8 cellular contexts compared by ENCODE assay signal in the genomic region with DNA sequence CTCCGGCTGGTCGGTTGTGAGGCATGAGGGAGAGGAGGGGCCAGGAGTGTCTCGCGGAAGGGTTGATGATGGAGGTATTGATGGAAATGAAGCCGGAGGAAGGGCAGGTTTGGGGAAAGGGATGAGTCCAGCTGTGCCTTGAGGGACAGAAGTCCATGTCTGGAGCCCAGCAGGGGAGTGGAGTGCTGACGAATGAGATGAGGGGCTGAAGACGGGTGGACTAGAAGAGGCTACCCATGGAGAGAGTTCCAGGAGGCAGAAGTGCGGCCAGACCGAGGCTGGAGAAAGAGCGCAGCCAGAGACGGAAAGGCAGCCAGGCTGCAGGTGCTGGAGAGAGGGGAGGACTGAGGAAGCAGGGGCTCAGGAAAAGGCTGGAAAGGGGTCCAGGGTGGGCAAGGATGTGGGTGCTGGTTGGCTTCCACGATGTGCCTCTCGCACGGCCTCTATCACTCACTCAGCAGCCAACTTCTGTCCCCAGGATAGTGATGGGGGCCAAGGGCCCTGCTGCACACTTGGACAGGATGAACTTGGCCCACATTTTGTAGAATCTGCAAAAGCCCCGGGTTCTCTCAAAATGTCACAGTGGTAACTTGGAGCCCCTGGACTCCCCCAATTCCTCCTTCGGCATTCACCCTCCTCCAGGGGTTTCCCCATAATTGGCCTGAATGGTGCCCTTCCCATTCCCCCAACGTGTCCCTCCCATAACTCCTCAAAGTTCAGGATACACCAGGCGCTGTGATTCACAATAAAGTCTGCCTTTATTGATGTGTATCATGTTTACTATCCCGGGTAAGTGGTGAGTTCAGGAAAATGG. TPM values are rescaled to one million over a fixed set of nuclear protein-coding genes. Genes with fewer than 3 reads are reported as not detected.
DNase-seq lines count a peak whose midpoint lies in the region; ATAC-seq, FAIRE-seq and TF ChIP-seq lines count a peak whose summit lies in the region.

No MANE protein-coding gene starts in this region.

- no peaks in the 10 kb centered on the region for H3K27me3 ChIP-seq in ACC112 (ENCODE audit: insufficient read depth, low read length)
- H3K27me3 ChIP-seq in mammary epithelial cell (ENCODE audit: insufficient read depth, low read length) = no peaks in the 10 kb centered on the region

- H3K36me3 Mint-ChIP-seq in mesothelial cell of epicardium = peaks cover 7% of the 10 kb centered on the region

- H2AFZ ChIP-seq in ACC112 (ENCODE audit: low read length, unreplicated experiment) = peak overlapping the region; percentile 95
- H2AFZ ChIP-seq in mammary epithelial cell (ENCODE audit: low read depth, low read length) = peak overlapping the region; percentile 91

- peak overlapping the region; percentile 95 for H3K27ac Mint-ChIP-seq in mesothelial cell of epicardium

- intact Hi-C loops in mammary epithelial cell (cut with micrococcal nuclease) = loop anchor here (1.0 kb wide), 1 partner anchor 18 kb away; no protein-coding TSS in a partner anchor

- H3K36me3 ChIP-seq in ACC112 (ENCODE audit: insufficient read depth, low read length) (peaks cover 11% of the 10 kb centered on the region), mammary epithelial cell (ENCODE audit: insufficient read depth, low read length) (peaks cover 6% of the 10 kb centered on the region)

- no peaks in the 10 kb centered on the region for H3K9me3 ChIP-seq in mammary epithelial cell (replicated peaks; ENCODE audit: insufficient read depth, low read length)

- H3K4me1 ChIP-seq in ACC112 (ENCODE audit: control insufficient read depth, insufficient read depth, low read length, unreplicated experiment) = peaks cover 11% of the 10 kb centered on the region
- peaks cover 20% of the 10 kb centered on the region for H3K4me1 ChIP-seq in mammary epithelial cell (ENCODE audit: insufficient read depth, low read length)

- peaks cover 40% of the 10 kb centered on the region for H3K79me2 ChIP-seq in ACC112 (ENCODE audit: control insufficient read depth, insufficient read depth, low read length, unreplicated experiment)
- H3K79me2 ChIP-seq in mammary epithelial cell (ENCODE audit: insufficient read depth, low read length) = peaks cover 45% of the 10 kb centered on the region

- CTCF ChIA-PET in mammary epithelial cell (lab: Charles Lee; ENCODE audit: low non-redundant PET) = interaction anchor here (0.6 kb wide), 2 partner anchors 102 to 189 kb away, joined by 3 to 7 read pairs; no protein-coding TSS in a partner anchor

- no peaks in the 10 kb centered on the region for H4K20me1 ChIP-seq in mammary epithelial cell (ENCODE audit: insufficient read depth, low read length)

- no peaks in the 10 kb centered on the region for H3K9me3 Mint-ChIP-seq in mesothelial cell of epicardium

- dilution Hi-C loops in mammary epithelial cell (cut with HindIII; ENCODE audit: low sequenced_read_pairs) = no loop called here

- BruUV-seq in mammary epithelial cell (replicated peaks; lab: Mats Ljungman, UMichigan) = TSS peak; percentile 25

- H3K4me2 ChIP-seq in mammary epithelial cell (ENCODE audit: insufficient read depth, low read depth, low read length) = peak overlapping the region; percentile 88

- no peak for ATAC-seq in HG02852 (IDR thresholded peaks at IDR 0.05; ENCODE audit: unreplicated experiment)

- peak overlapping the region; percentile 87 for H3K4me3 ChIP-seq in ACC112 (ENCODE audit: low read depth, low read length)
- H3K4me3 ChIP-seq in mammary epithelial cell (replicated peaks in 1 of 3; ENCODE audit: insufficient read depth in 1 of 3, low read depth in 2 of 3, low read length in 3 of 3) = peak overlapping the region; percentile 52 to 97 (median 67)

- in situ Hi-C loops in mammary epithelial cell (cut with MboI; ENCODE audit: low sequenced_read_pairs in 2 of 2) = no loop called here

- WGBS in mammary epithelial cell (ENCODE audit: low coverage, missing lambda C conversion rate) = 41% methylated on average over 17 of the region's 19 CpGs

- H3K4me1 Mint-ChIP-seq in mesothelial cell of epicardium = peaks cover 23% of the 10 kb centered on the region

- FAIRE-seq in HTR-8/SVneo (lab: Jason Lieb, UNC) (peak; percentile 13), urothelium cell line (lab: Jason Lieb, UNC) (no peak)

- no peak for TF ChIP-seq CTCF in mammary epithelial cell (conservative IDR thresholded peaks at IDR 0.05 in 1 of 2, IDR thresholded peaks at IDR 0.05 in 1 of 2; ENCODE audit: extremely low read depth in 1 of 2, insufficient read depth in 1 of 2, low read depth in 1 of 2, low read length in 2 of 2)
- no peak for TF ChIP-seq CTCF in mesothelial cell of epicardium (IDR thresholded peaks at IDR 0.05; ENCODE audit: unreplicated experiment)

- DNase-seq in HTR-8/SVneo (ENCODE audit: insufficient read length, low spot score) = no peak
- no peak for DNase-seq in mammary epithelial cell
- no peak for DNase-seq in mesothelial cell of epicardium (ENCODE audit: low spot score in 2 of 2, unreplicated experiment in 2 of 2)
- DNase-seq in DMS 273 treated with DMSO at 0.1 percent for 48 hours (lab: John Stamatoyannopoulos, UW) = no peak
- DNase-seq in urothelium cell line (ENCODE audit: low spot score) = no peak
- no peak for DNase-seq in EL

- peak overlapping the region; percentile 96 for H3K4me3 Mint-ChIP-seq in mesothelial cell of epicardium

- H3K27me3 Mint-ChIP-seq in mesothelial cell of epicardium (ENCODE audit: low read depth) = no peaks in the 10 kb centered on the region

- peak overlapping the region; percentile 82 for H3K27ac ChIP-seq in ACC112 (ENCODE audit: low read depth, low read length)
- peak overlapping the region; percentile 73 for H3K27ac ChIP-seq in mammary epithelial cell (ENCODE audit: insufficient read depth, low read depth, low read length)

- peak overlapping the region; percentile 93 for H3K9ac ChIP-seq in mammary epithelial cell (ENCODE audit: insufficient read depth, low read length)

RNA-seq across cellular contexts. Expression of a gene that starts 0.6 kb away (rescaled TPM):
- total RNA-seq in mammary epithelial cell (100 to 1,000 TPM; 203 to 285 TPM), mesothelial cell of epicardium (104 to 107 TPM (median 106 TPM) in 3 replicates)
- polyA plus RNA-seq in mammary epithelial cell = 427 TPM
- polyA minus RNA-seq in mammary epithelial cell = 408 TPM

RNA-seq across cellular contexts. Expression of a gene that starts 7.0 kb away (rescaled TPM):
- total RNA-seq in mammary epithelial cell = not detected
- not detected for polyA plus RNA-seq in mammary epithelial cell
- not detected for polyA minus RNA-seq in mammary epithelial cell
- total RNA-seq in mesothelial cell of epicardium = 0.07 TPM in 1 of 3 replicates, not detected in the others

RNA-seq across cellular contexts. Expression of a gene that starts 7.3 kb away (rescaled TPM):
- total RNA-seq in mammary epithelial cell (10 to 100 TPM; 30.8 to 94.6 TPM), mesothelial cell of epicardium (61.4 to 71.9 TPM (median 66.1 TPM) in 3 replicates)
- 34.1 TPM for polyA plus RNA-seq in mammary epithelial cell
- 105 TPM for polyA minus RNA-seq in mammary epithelial cell

RNA-seq across cellular contexts. Expression of a gene that starts 58.7 kb away (rescaled TPM):
- 1 to 10 TPM in 1 of 2 donors, under 1 TPM in 1; 0.12 to 6.8 TPM for total RNA-seq in mammary epithelial cell
- polyA plus RNA-seq in mammary epithelial cell = 0.11 TPM
- polyA minus RNA-seq in mammary epithelial cell = not detected
- 0.99 to 1.3 TPM (median 1.1 TPM) in 3 replicates for total RNA-seq in mesothelial cell of epicardium
